Comparison of ENCODE assay signal across 9 cellular contexts in the genomic region with DNA sequence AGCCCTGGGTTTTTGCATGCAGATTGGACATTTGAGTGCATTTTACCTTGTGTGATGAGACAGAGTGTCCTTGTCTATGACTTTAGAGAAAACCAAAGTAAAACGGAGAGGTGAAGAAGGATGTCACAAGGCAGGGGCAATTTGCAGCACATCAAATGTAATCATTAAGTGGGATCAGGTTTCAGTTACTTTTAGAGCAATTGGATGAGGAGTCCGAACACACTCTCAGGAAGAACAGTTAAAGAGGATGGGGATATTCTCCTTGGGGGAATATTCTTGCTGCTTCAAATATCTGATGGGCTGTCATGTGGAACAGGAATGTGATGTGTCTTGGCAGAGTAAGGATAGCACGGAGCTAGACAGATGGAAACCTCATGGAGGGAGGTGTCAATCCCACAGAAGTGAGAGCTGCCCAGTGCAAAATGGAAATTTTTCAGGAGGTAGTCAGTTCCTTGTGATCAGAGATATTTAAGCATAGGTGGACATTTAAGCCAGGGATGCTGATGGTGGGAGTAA. TPM values are rescaled to one million over a fixed set of nuclear protein-coding genes. Genes with fewer than 3 reads are reported as not detected.
A peak's percentile ranks its signal among the peaks of the same experiment; 100 is the strongest.
DNase-seq lines count a peak whose midpoint lies in the region; ATAC-seq and TF ChIP-seq lines count a peak whose summit lies in the region.
"Had no signal": no experiment of that assay in that cellular context is flagged by ENCODE, and none has a peak within 500 bp of the region (broad histone marks: within the 10 kb centered on the region; RNA-seq: fewer than 3 reads in every experiment).

No MANE protein-coding gene starts in this region.

- no peaks in the 10 kb centered on the region for H3K9me3 ChIP-seq in Caco-2
- no peaks in the 10 kb centered on the region for H3K9me3 ChIP-seq in naive thymus-derived CD4-positive, alpha-beta T cell (ENCODE audit: control insufficient read depth in 2 of 3, low read length in 3 of 3)

- DNase-seq in Caco-2 (no peak), M059J (ENCODE audit: low read depth) (peak; percentile 40), superior temporal gyrus (ENCODE audit: extremely low spot score) (no peak)
- DNase-seq in naive thymus-derived CD4-positive, alpha-beta T cell = no peak
- DNase-seq in stimulated activated naive CD4-positive, alpha-beta T cell (lab: John Stamatoyannopoulos, UW) = no peak
- DNase-seq: HFFc6 had no signal

- peak overlapping the region; percentile 87 for H3K27ac Mint-ChIP-seq in Caco-2 (ENCODE audit: unreplicated experiment)
- H3K27ac Mint-ChIP-seq in brain = peak overlapping the region in 1 of 5 experiments; percentile 62
- H3K27ac Mint-ChIP-seq in naive thymus-derived CD4-positive, alpha-beta T cell = peak overlapping the region; percentile 91 to 99 (median 96)
- H3K27ac Mint-ChIP-seq: HFFc6 had no signal

- H3K4me3 Mint-ChIP-seq in Caco-2 (ENCODE audit: unreplicated experiment) (peak overlapping the region; percentile 98), brain (peak overlapping the region in 4 of 5 experiments; percentile 2 to 77 (median 22))
- peak overlapping the region; percentile 92 to 99 (median 97) for H3K4me3 Mint-ChIP-seq in naive thymus-derived CD4-positive, alpha-beta T cell
- H3K4me3 Mint-ChIP-seq: HFFc6 had no signal

- no peaks in the 10 kb centered on the region for H3K27me3 Mint-ChIP-seq in Caco-2 (ENCODE audit: insufficient read depth, unreplicated experiment)
- H3K27me3 Mint-ChIP-seq in brain = peaks cover 47% of the 10 kb centered on the region
- H3K27me3 Mint-ChIP-seq in naive thymus-derived CD4-positive, alpha-beta T cell = peaks cover 0 to 3% (median 0%) of the 10 kb centered on the region in 5 donors

- peak overlapping the region; percentile 57; the same call in 1 of the 2 replicates for H3K4me3 ChIP-seq in Caco-2 (ENCODE audit: low read depth, low read length)
- H3K4me3 ChIP-seq in naive thymus-derived CD4-positive, alpha-beta T cell (ENCODE audit: low read length) = peak overlapping the region; percentile 82

- ATAC-seq in naive thymus-derived CD4-positive, alpha-beta T cell = no peak
- ATAC-seq in HG03460 (IDR thresholded peaks at IDR 0.05; ENCODE audit: unreplicated experiment) = no peak
- no peak for ATAC-seq in GM21576 (IDR thresholded peaks at IDR 0.05; ENCODE audit: unreplicated experiment)

- CTCF ChIA-PET in Caco-2 (lab: Charles Lee) = no interaction called here
- CTCF ChIA-PET in naive thymus-derived CD4-positive, alpha-beta T cell (lab: Charles Lee) = no interaction called here

- no peaks in the 10 kb centered on the region for H3K36me3 ChIP-seq in Caco-2 (ENCODE audit: control insufficient read depth, insufficient read depth, low read length)
- H3K36me3 ChIP-seq in naive thymus-derived CD4-positive, alpha-beta T cell (ENCODE audit: control insufficient read depth in 2 of 3, insufficient read depth in 3 of 3, low read length in 3 of 3) = peaks cover 0 to 10% (median 0%) of the 10 kb centered on the region in 3 experiments

- H3K4me1 Mint-ChIP-seq in Caco-2 (ENCODE audit: low read depth, unreplicated experiment) = peaks cover 16% of the 10 kb centered on the region
- peaks cover 9% of the 10 kb centered on the region for H3K4me1 Mint-ChIP-seq in brain
- peaks cover 13 to 40% (median 29%) of the 10 kb centered on the region in 7 donors for H3K4me1 Mint-ChIP-seq in naive thymus-derived CD4-positive, alpha-beta T cell

- POLR2A ChIA-PET in Caco-2 (lab: Charles Lee) = no interaction called here
- POLR2A ChIA-PET in naive thymus-derived CD4-positive, alpha-beta T cell (lab: Charles Lee) = interaction anchor here (1.0 to 2.5 kb wide), 3 partner anchors 28 to 75 kb away, joined by 4 to 13 read pairs (median 4); a partner anchor contains a TSS

- TF ChIP-seq CTCF in Caco-2 (IDR thresholded peaks at IDR 0.05; ENCODE audit: insufficient read depth in 1 of 2, low read depth in 1 of 2, low read length in 1 of 2, severe bottlenecking in 1 of 2, unreplicated experiment in 1 of 2) (no peak), brain (conservative IDR thresholded peaks at IDR 0.05) (no peak)

- H3K36me3 Mint-ChIP-seq in Caco-2 (ENCODE audit: insufficient read depth, unreplicated experiment) (no peaks in the 10 kb centered on the region), brain (no peaks in the 10 kb centered on the region)
- peaks cover 3 to 28% (median 12%) of the 10 kb centered on the region in 5 donors for H3K36me3 Mint-ChIP-seq in naive thymus-derived CD4-positive, alpha-beta T cell

- intact Hi-C loops in Caco-2 (cut with micrococcal nuclease; ENCODE audit: unreplicated experiment) = loop anchor here (5.0 kb wide), 1 partner anchor 73 kb away; a partner anchor contains a TSS
- intact Hi-C loops in naive thymus-derived CD4-positive, alpha-beta T cell (cut with micrococcal nuclease) = loop anchor here (1.0 to 10.0 kb wide), 11 partner anchors 28 to 1940 kb away; a partner anchor contains a TSS

- H3K9me3 Mint-ChIP-seq in Caco-2 (ENCODE audit: unreplicated experiment) = no peaks in the 10 kb centered on the region
- peaks cover 0 to 4% (median 0%) of the 10 kb centered on the region in 5 experiments for H3K9me3 Mint-ChIP-seq in brain
- peaks cover 0 to 3% (median 0%) of the 10 kb centered on the region in 11 donors for H3K9me3 Mint-ChIP-seq in naive thymus-derived CD4-positive, alpha-beta T cell
- H3K9me3 Mint-ChIP-seq: HFFc6 had no signal

- BruUV-seq in Caco-2 (replicated peaks; lab: Mats Ljungman, UMichigan) = TSS peak; percentile 52

- peaks cover 6% of the 10 kb centered on the region for H3K4me1 ChIP-seq in Caco-2
- H3K4me1 ChIP-seq in naive thymus-derived CD4-positive, alpha-beta T cell (ENCODE audit: control insufficient read depth in 2 of 2, insufficient read depth in 2 of 2, low read length in 2 of 2) = peaks cover 8 to 11% of the 10 kb centered on the region in 2 donors

- peak overlapping the region; percentile 87 for H3K27ac ChIP-seq in naive thymus-derived CD4-positive, alpha-beta T cell (ENCODE audit: low read depth, low read length)

- no peaks in the 10 kb centered on the region for H3K27me3 ChIP-seq in Caco-2 (replicated peaks; ENCODE audit: control insufficient read depth, insufficient read depth, low read length)
- no peaks in the 10 kb centered on the region for H3K27me3 ChIP-seq in naive thymus-derived CD4-positive, alpha-beta T cell (ENCODE audit: control insufficient read depth in 2 of 2, insufficient read depth in 2 of 2, low read length in 2 of 2)

RNA-seq across cellular contexts. Expression of a gene that starts 0.8 kb away (rescaled TPM):
- 3.8 and 4.1 TPM in 2 replicates for total RNA-seq in Caco-2 (2022)
- not detected in 2 replicates for total RNA-seq in M059J (2014; rRNA removed; shearing (Covaris generic))
- polyA plus RNA-seq in brain (ENCODE audit: insufficient read depth, low read depth, low replicate concordance) = 0.75 TPM
- total RNA-seq in naive thymus-derived CD4-positive, alpha-beta T cell = 10 to 100 TPM in 1 of 5 experiments, 1 to 10 TPM in 4; 1.8 to 13.3 (median 3.3) TPM
- polyA plus RNA-seq in naive thymus-derived CD4-positive, alpha-beta T cell = 1 to 10 TPM; 3.0 to 3.3 TPM
- total RNA-seq: HFFc6 had no signal

RNA-seq across cellular contexts. Expression of a gene that starts 6.3 kb away (rescaled TPM):
- total RNA-seq in Caco-2 (2022) = 40.6 and 46.4 TPM in 2 replicates
- 22.7 and 37.1 TPM in 2 replicates for total RNA-seq in M059J (2014; rRNA removed; shearing (Covaris generic))
- 13.4 TPM for polyA plus RNA-seq in brain (ENCODE audit: insufficient read depth, low read depth, low replicate concordance)
- 10 to 100 TPM; 26.8 to 72.7 (median 39.4) TPM for total RNA-seq in naive thymus-derived CD4-positive, alpha-beta T cell
- polyA plus RNA-seq in naive thymus-derived CD4-positive, alpha-beta T cell = 10 to 100 TPM; 18.5 to 20.7 TPM

Comparison
In these comparisons a context has a peak if more than half of its experiments do, and no peak if none do; other contexts are left out.
1. H3K4me3 Mint-ChIP-seq: peak in every context shown above with its lines; median percentile 98 in Caco-2; 97 in naive thymus-derived CD4-positive, alpha-beta T cell; 22 in brain.